Comparison of ENCODE assay signal across 8 cellular contexts in genomic region chr1:75991497-75992114, GRCh38. TPM values are rescaled to one million over a fixed set of nuclear protein-coding genes. Genes with fewer than 3 reads are reported as not detected.
A peak's percentile ranks its signal among the peaks of the same experiment; 100 is the strongest.
DNase-seq lines count a peak whose midpoint lies in the region; ATAC-seq and TF ChIP-seq lines count a peak whose summit lies in the region.

No MANE protein-coding gene starts in this region.

- 13% methylated on average over 8 of the region's 8 CpGs for WGBS in right lobe of liver (ENCODE audit: insufficient coverage, low coverage, low lambda C conversion rate, missing lambda C conversion rate)

- H3K36me3 ChIP-seq in BJ (ENCODE audit: control insufficient read depth, insufficient read depth, low read length) (no peaks in the 10 kb centered on the region), right lobe of liver (no peaks in the 10 kb centered on the region)

- H3K9me3 ChIP-seq in right lobe of liver = no peaks in the 10 kb centered on the region

- no peaks in the 10 kb centered on the region for H3K9me3 Mint-ChIP-seq in activated CD4-positive, alpha-beta T cell treated with anti-CD3 and anti-CD28 coated beads, Interleukin-2, amount 10 ng/mL, durations not matched to agents 7 days and 5 days

- H3K27me3 ChIP-seq in BJ (ENCODE audit: control insufficient read depth, insufficient read depth, low read length) (0 out of 2 replicates have a peak, but pooled peaks cover 1% of the 10 kb centered on the region), right lobe of liver (no peaks in the 10 kb centered on the region)

- TF ChIP-seq POLR2A in right lobe of liver (IDR thresholded peaks at IDR 0.05) = no peak

- no peak for DNase-seq in BJ (ENCODE audit: low read depth)
- peak; percentile 62 for DNase-seq in NCI-H446 treated with DMSO at 0.1 percent for 48 hours (lab: John Stamatoyannopoulos, UW)
- DNase-seq in activated CD4-positive, alpha-beta T cell treated with anti-CD3 and anti-CD28 coated beads, Interleukin-2, amount 10 ng/mL, durations not matched to agents 7 days and 5 days = peak; percentile 77
- peak; percentile 92 for DNase-seq in dermis blood vessel endothelial cell
- peak; percentile 91 to 92 (median 92) for DNase-seq in right lobe of liver
- DNase-seq in stimulated activated CD4-positive, alpha-beta T cell treated with anti-CD3 and anti-CD28 coated beads, TNF-alpha, amount 100 ng/mL, for 48 hours (ENCODE audit: low read depth in 3 of 3) = peak; percentile 36 to 55 (median 53)

- no peaks in the 10 kb centered on the region for H3K4me1 Mint-ChIP-seq in activated CD4-positive, alpha-beta T cell treated with anti-CD3 and anti-CD28 coated beads, Interleukin-2, amount 10 ng/mL, durations not matched to agents 7 days and 5 days

- ATAC-seq in GM19043 (IDR thresholded peaks at IDR 0.05; ENCODE audit: low read depth, unreplicated experiment) (peak; percentile 72), HG03354 (IDR thresholded peaks at IDR 0.05; ENCODE audit: poor library complexity, severe bottlenecking, unreplicated experiment) (peak; percentile 89), right lobe of liver (peak; percentile 89 to 98 (median 96))

- peaks cover 3% of the 10 kb centered on the region for H3K27me3 Mint-ChIP-seq in activated CD4-positive, alpha-beta T cell treated with anti-CD3 and anti-CD28 coated beads, Interleukin-2, amount 10 ng/mL, durations not matched to agents 7 days and 5 days

- H3K4me3 ChIP-seq in BJ (ENCODE audit: low read depth, low read length) (no peak overlapping the region), right lobe of liver (no peak overlapping the region)

- TF ChIP-seq CTCF in BJ (IDR thresholded peaks at IDR 0.05; ENCODE audit: insufficient read depth, low read depth, low read length) (peak; percentile 88), right lobe of liver (IDR thresholded peaks at IDR 0.05) (peak; percentile 72 to 90 (median 81))

- H3K27ac Mint-ChIP-seq in activated CD4-positive, alpha-beta T cell treated with anti-CD3 and anti-CD28 coated beads, Interleukin-2, amount 10 ng/mL, durations not matched to agents 7 days and 5 days = no peak overlapping the region

- H3K4me3 Mint-ChIP-seq in activated CD4-positive, alpha-beta T cell treated with anti-CD3 and anti-CD28 coated beads, Interleukin-2, amount 10 ng/mL, durations not matched to agents 7 days and 5 days = no peak overlapping the region

- no peaks in the 10 kb centered on the region for H3K36me3 Mint-ChIP-seq in activated CD4-positive, alpha-beta T cell treated with anti-CD3 and anti-CD28 coated beads, Interleukin-2, amount 10 ng/mL, durations not matched to agents 7 days and 5 days (ENCODE audit: low read depth)

- POLR2A ChIA-PET in BJ (lab: Charles Lee) = no interaction called here
- POLR2A ChIA-PET in activated CD4-positive, alpha-beta T cell treated with anti-CD3 and anti-CD28 coated beads, Interleukin-2, amount 10 ng/mL, durations not matched to agents 7 days and 5 days (lab: Charles Lee) = no interaction called here

- no peak overlapping the region for H3K27ac ChIP-seq in right lobe of liver

- H3K4me1 ChIP-seq in right lobe of liver = no peaks in the 10 kb centered on the region

- intact Hi-C loops in right lobe of liver (cut with DNase I) = no loop called here

- CTCF ChIA-PET in BJ (lab: Yijun Ruan, JAX) = interaction anchor here (0.7 to 1.7 kb wide), 4 partner anchors 10 to 52 kb away, joined by 3 to 24 read pairs (median 7); no protein-coding TSS in a partner anchor
- CTCF ChIA-PET in activated CD4-positive, alpha-beta T cell treated with anti-CD3 and anti-CD28 coated beads, Interleukin-2, amount 10 ng/mL, durations not matched to agents 7 days and 5 days (lab: Charles Lee) = interaction anchor here (0.7 kb wide), 1 partner anchor 15 kb away, joined by 3 read pairs; no protein-coding TSS in a partner anchor

RNA-seq across cellular contexts. Expression of gene ASB17, which starts 59.4 kb away (rescaled TPM):
- polyA plus RNA-seq in BJ (2011; rRNA removed) = not detected in 2 replicates
- polyA minus RNA-seq in BJ (2011; rRNA and poly(A)+ RNA removed) = not detected in 2 replicates
- not detected for total RNA-seq in activated CD4-positive, alpha-beta T cell treated with anti-CD3 and anti-CD28 coated beads, Interleukin-2, amount 10 ng/mL, durations not matched to agents 7 days and 5 days
- not detected in 2 replicates for total RNA-seq in dermis blood vessel endothelial cell
- total RNA-seq in right lobe of liver = not detected
